Comparison of ENCODE assay signal across 8 cellular contexts in the genomic region with DNA sequence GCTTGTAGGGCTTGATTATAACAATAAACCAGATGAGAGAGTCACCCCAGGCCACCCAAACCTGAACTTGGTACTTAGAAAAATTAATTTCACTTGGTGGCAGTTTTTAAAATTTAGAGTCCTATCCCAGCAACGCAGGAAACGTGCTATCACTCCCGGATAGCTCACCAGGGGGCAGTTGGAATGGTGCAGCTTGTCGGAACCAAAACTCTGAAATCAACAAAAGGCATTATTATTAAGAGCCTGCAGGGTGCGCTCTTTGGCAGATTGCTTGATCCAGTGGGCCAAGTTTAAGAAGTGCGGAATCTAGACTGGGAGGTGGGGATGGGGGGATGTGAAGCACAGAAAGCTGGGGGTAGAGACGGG. TPM values are rescaled to one million over a fixed set of nuclear protein-coding genes. Genes with fewer than 3 reads are reported as not detected.
DNase-seq lines count a peak whose midpoint lies in the region; ATAC-seq and TF ChIP-seq lines count a peak whose summit lies in the region.

No MANE protein-coding gene starts in this region.

- intact Hi-C loops in dorsolateral prefrontal cortex (cut with DNase I): loop anchor here in 1 of 2 donors (5.0 kb wide), 1 partner anchor 458 kb away; no protein-coding TSS in a partner anchor

- H3K27me3 ChIP-seq in SJCRH30 (no peaks in the 10 kb centered on the region), dorsolateral prefrontal cortex (peaks cover 0 to 3% (median 0%) of the 10 kb centered on the region in 45 donors), stomach smooth muscle (ENCODE audit: control insufficient read depth in 1 of 2, insufficient read depth in 2 of 2, low read length in 2 of 2) (no peaks in the 10 kb centered on the region)

- H3K36me3 Mint-ChIP-seq in activated CD4-positive, alpha-beta T cell treated with anti-CD3 and anti-CD28 coated beads, Interleukin-2, amount 10 ng/mL, durations not matched to agents 7 days and 5 days (ENCODE audit: low read depth): no peaks in the 10 kb centered on the region

- TF ChIP-seq CTCF in NB4 (IDR thresholded peaks at IDR 0.05; ENCODE audit: low read depth, low read length): peak; percentile 8
- peak in 53 of 56 donors; percentile 27 to 63 (median 51) for TF ChIP-seq CTCF in dorsolateral prefrontal cortex (IDR thresholded peaks at IDR 0.05 in 54 of 56, conservative IDR thresholded peaks at IDR 0.05 in 2 of 56; ENCODE audit: low read depth in 1 of 56, partially characterized antibody in 56 of 56)

- CTCF ChIA-PET in activated CD4-positive, alpha-beta T cell treated with anti-CD3 and anti-CD28 coated beads, Interleukin-2, amount 10 ng/mL, durations not matched to agents 7 days and 5 days (lab: Charles Lee): interaction anchor here (0.6 to 0.9 kb wide), 4 partner anchors 21 to 411 kb away, joined by 3 to 4 read pairs (median 4); no protein-coding TSS in a partner anchor

- H3K27ac ChIP-seq in SJCRH30 (peak overlapping the region; percentile 84), dorsolateral prefrontal cortex (peak overlapping the region in 21 of 59 donors; percentile 17 to 83 (median 73)), stomach smooth muscle (ENCODE audit: low read length) (no peak overlapping the region)

- peaks cover 73% of the 10 kb centered on the region for H3K27me3 Mint-ChIP-seq in activated CD4-positive, alpha-beta T cell treated with anti-CD3 and anti-CD28 coated beads, Interleukin-2, amount 10 ng/mL, durations not matched to agents 7 days and 5 days

- no peak for TF ChIP-seq POLR2A in NB4 (IDR thresholded peaks at IDR 0.05; ENCODE audit: extremely low read depth, insufficient read length)

- H3K4me1 ChIP-seq in SJCRH30: no peaks in the 10 kb centered on the region
- peaks cover 22% of the 10 kb centered on the region for H3K4me1 ChIP-seq in stomach smooth muscle (ENCODE audit: control insufficient read depth, insufficient read depth, low read length)

- POLR2A ChIA-PET in activated CD4-positive, alpha-beta T cell treated with anti-CD3 and anti-CD28 coated beads, Interleukin-2, amount 10 ng/mL, durations not matched to agents 7 days and 5 days (lab: Charles Lee): interaction anchor here (0.6 kb wide), 1 partner anchor 178 kb away, joined by 3 read pairs; no protein-coding TSS in a partner anchor

- no peaks in the 10 kb centered on the region for H3K9me3 ChIP-seq in SJCRH30 (replicated peaks)
- no peaks in the 10 kb centered on the region for H3K9me3 ChIP-seq in stomach smooth muscle (ENCODE audit: control insufficient read depth in 2 of 2, low read length in 2 of 2)

- peak overlapping the region in 1 of 2 donors; percentile 73 for H3K9ac ChIP-seq in stomach smooth muscle (ENCODE audit: low read length in 2 of 2)

- H3K4me3 ChIP-seq in NB4 (ENCODE audit: low read depth, low read length) (no peak overlapping the region), SJCRH30 (peak overlapping the region; percentile 68), dorsolateral prefrontal cortex (peak overlapping the region; percentile 51 to 88 (median 71)), stomach smooth muscle (ENCODE audit: low read length in 2 of 2) (peak overlapping the region; percentile 83 to 90)

- peak; percentile 23 for DNase-seq in activated CD4-positive, alpha-beta T cell treated with anti-CD3 and anti-CD28 coated beads, Interleukin-2, amount 10 ng/mL, durations not matched to agents 7 days and 5 days
- DNase-seq in activated CD4-positive, alpha-beta T cell treated with anti-CD3 and anti-CD28 coated beads, Interleukin-2, amount 50 U/mL, for 4 hours: no peak
- DNase-seq in NB4 (ENCODE audit: low read depth): peak; percentile 34
- DNase-seq in SJCRH30: peak; percentile 83 to 98
- DNase-seq in dorsolateral prefrontal cortex: peak in 4 of 10 donors; percentile 11 to 52 (median 23)
- no peak for DNase-seq in left lobe of liver (ENCODE audit: low spot score)

- peak overlapping the region; percentile 54 for H3K4me3 Mint-ChIP-seq in activated CD4-positive, alpha-beta T cell treated with anti-CD3 and anti-CD28 coated beads, Interleukin-2, amount 10 ng/mL, durations not matched to agents 7 days and 5 days

- H3K9me3 Mint-ChIP-seq in activated CD4-positive, alpha-beta T cell treated with anti-CD3 and anti-CD28 coated beads, Interleukin-2, amount 10 ng/mL, durations not matched to agents 7 days and 5 days: no peaks in the 10 kb centered on the region

- ATAC-seq in left lobe of liver: peak; percentile 51
- ATAC-seq in HG02759 (IDR thresholded peaks at IDR 0.05; ENCODE audit: unreplicated experiment): no peak

- H3K36me3 ChIP-seq in SJCRH30: no peaks in the 10 kb centered on the region
- H3K36me3 ChIP-seq in stomach smooth muscle (ENCODE audit: control insufficient read depth in 2 of 2, insufficient read depth in 2 of 2, low read length in 2 of 2): no peaks in the 10 kb centered on the region

- H3K4me1 Mint-ChIP-seq in activated CD4-positive, alpha-beta T cell treated with anti-CD3 and anti-CD28 coated beads, Interleukin-2, amount 10 ng/mL, durations not matched to agents 7 days and 5 days: peaks cover 29% of the 10 kb centered on the region

- H3K27ac Mint-ChIP-seq in activated CD4-positive, alpha-beta T cell treated with anti-CD3 and anti-CD28 coated beads, Interleukin-2, amount 10 ng/mL, durations not matched to agents 7 days and 5 days: no peak overlapping the region

RNA-seq across cellular contexts. Expression of a gene that starts 2.4 kb away (rescaled TPM):
- not detected for total RNA-seq in activated CD4-positive, alpha-beta T cell treated with anti-CD3 and anti-CD28 coated beads, Interleukin-2, amount 10 ng/mL, durations not matched to agents 7 days and 5 days
- 32.8 and 33.2 TPM in 2 replicates for total RNA-seq in SJCRH30 (2014; rRNA removed; shearing (Covaris generic))
- total RNA-seq in dorsolateral prefrontal cortex (10 to 100 TPM; 10.7 to 50.8 (median 20.9) TPM), left lobe of liver (0.65 TPM)

Comparison
In these comparisons a context has a peak if more than half of its experiments do, and no peak if none do; other contexts are left out.
1. DNase-seq: peak in activated CD4-positive, alpha-beta T cell treated with anti-CD3 and anti-CD28 coated beads, Interleukin-2, amount 10 ng/mL, durations not matched to agents 7 days and 5 days (single experiment), NB4 (single experiment) and SJCRH30 (2 of 2); none in activated CD4-positive, alpha-beta T cell treated with anti-CD3 and anti-CD28 coated beads, Interleukin-2, amount 50 U/mL, for 4 hours (0 of 2) and left lobe of liver (single experiment).